11 cellular contexts compared by ENCODE assay signal in the genomic region with DNA sequence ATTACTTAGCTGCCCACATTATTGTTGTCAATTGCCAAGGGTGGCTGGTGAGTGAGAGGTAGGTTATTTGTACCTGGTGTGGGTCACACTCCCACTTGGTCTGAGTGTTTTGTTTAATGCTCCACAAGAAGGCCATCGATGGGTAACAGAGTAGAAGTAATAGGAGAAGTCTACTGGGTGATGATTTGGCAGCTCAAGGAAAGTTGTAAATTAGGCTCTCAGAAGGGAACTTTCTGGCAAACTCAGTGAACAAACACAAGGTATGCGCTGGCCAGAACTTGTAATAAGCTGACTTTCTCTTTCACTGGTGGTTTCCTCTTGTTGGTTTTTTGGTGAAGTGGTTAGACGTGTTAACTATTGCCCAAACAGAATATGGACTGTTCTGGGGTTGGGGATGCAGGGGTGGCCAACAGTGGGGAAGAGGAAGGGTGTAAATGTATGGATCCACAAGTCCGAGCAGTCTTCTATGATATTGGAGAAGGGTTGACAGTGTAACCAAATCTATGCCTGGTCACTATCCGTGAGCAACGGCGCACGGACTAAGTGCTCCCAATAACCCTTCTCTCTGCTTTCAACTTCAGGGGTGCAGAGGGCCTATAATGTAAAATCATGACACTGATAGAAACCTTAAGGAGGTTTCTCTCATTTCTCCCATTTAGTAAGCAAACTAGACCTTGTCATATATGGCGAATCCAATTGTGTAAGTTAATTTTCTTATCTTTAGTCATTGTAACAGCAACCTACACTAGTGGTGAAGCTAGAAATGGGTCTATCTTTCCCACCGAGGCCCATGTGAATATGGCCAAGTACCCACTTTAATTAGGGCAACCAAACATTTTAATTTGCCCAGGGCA.
DNase-seq lines count a peak whose midpoint lies in the region; ATAC-seq and TF ChIP-seq lines count a peak whose summit lies in the region.
"Had no signal": no experiment of that assay in that cellular context is flagged by ENCODE, and none has a peak within 500 bp of the region (broad histone marks: within the 10 kb centered on the region; RNA-seq: fewer than 3 reads in every experiment).

No MANE protein-coding gene starts in this region.

- peaks cover 0 to 7% (median 3%) of the 10 kb centered on the region in 4 donors for H3K4me1 Mint-ChIP-seq in CD4-positive, CD25-positive, alpha-beta regulatory T cell

- H3K9me3 ChIP-seq in CD4-positive, CD25-positive, alpha-beta regulatory T cell (ENCODE audit: control insufficient read depth in 2 of 2, low read length in 2 of 2) = no peaks in the 10 kb centered on the region

- no peak for TF ChIP-seq CTCF in GM20000 (IDR thresholded peaks at IDR 0.05; ENCODE audit: extremely low read depth, missing control alignments)
- no peak for TF ChIP-seq CTCF in astrocyte of the cerebellum (IDR thresholded peaks at IDR 0.05; ENCODE audit: low read depth, low read length, missing control alignments)

- peaks cover 0 to 5% (median 0%) of the 10 kb centered on the region in 7 donors for H3K9me3 Mint-ChIP-seq in CD4-positive, CD25-positive, alpha-beta regulatory T cell
- H3K9me3 Mint-ChIP-seq: central memory CD8-positive, alpha-beta T cell had no signal

- no peaks in the 10 kb centered on the region for H3K36me3 Mint-ChIP-seq in CD4-positive, CD25-positive, alpha-beta regulatory T cell

- H3K27me3 ChIP-seq in CD4-positive, CD25-positive, alpha-beta regulatory T cell (ENCODE audit: control insufficient read depth, insufficient read depth, low read length) = no peaks in the 10 kb centered on the region

- DNase-seq in CD4-positive, CD25-positive, alpha-beta regulatory T cell = no peak
- DNase-seq in GM20000 (ENCODE audit: low spot score) (peak; percentile 27), astrocyte of the cerebellum (ENCODE audit: low read depth) (peak; percentile 61), NCI-H2171 (lab: John Stamatoyannopoulos, UW) (no peak)
- no peak for DNase-seq in stimulated activated CD4-positive, alpha-beta T cell treated with anti-CD3 and anti-CD28 coated beads, Interleukin-2, amount 100 ng/mL, for 48 hours
- DNase-seq: activated T-cell treated with anti-CD3 and anti-CD28 coated beads, Interleukin-2, amount 50 U/mL, for 48 hours; NCI-H748 treated with DMSO at 0.1 percent for 48 hours had no signal

- no peaks in the 10 kb centered on the region for H3K36me3 ChIP-seq in CD4-positive, CD25-positive, alpha-beta regulatory T cell (ENCODE audit: control insufficient read depth, insufficient read depth, low read length)

- H3K4me1 ChIP-seq in CD4-positive, CD25-positive, alpha-beta regulatory T cell (ENCODE audit: control insufficient read depth, insufficient read depth, low read length, poor library complexity, severe bottlenecking) = no peaks in the 10 kb centered on the region

- H3K27me3 Mint-ChIP-seq in CD4-positive, CD25-positive, alpha-beta regulatory T cell = no peaks in the 10 kb centered on the region
- H3K27me3 Mint-ChIP-seq: central memory CD8-positive, alpha-beta T cell had no signal

- no peak overlapping the region for H3K27ac ChIP-seq in CD4-positive, CD25-positive, alpha-beta regulatory T cell (ENCODE audit: insufficient read depth, low read length, poor library complexity, severe bottlenecking)

- no peak for ATAC-seq in CD4-positive, CD25-positive, alpha-beta regulatory T cell (ENCODE audit: low read depth in 2 of 2)
- ATAC-seq in HG03159 (IDR thresholded peaks at IDR 0.05; ENCODE audit: unreplicated experiment) (peak; percentile 55), GM18519 (IDR thresholded peaks at IDR 0.05; ENCODE audit: low FRiP score, unreplicated experiment) (no peak), GM18873 (IDR thresholded peaks at IDR 0.05; ENCODE audit: low FRiP score, unreplicated experiment) (no peak)

- no peak overlapping the region for H3K4me3 ChIP-seq in CD4-positive, CD25-positive, alpha-beta regulatory T cell (ENCODE audit: low read depth, low read length)
- H3K4me3 ChIP-seq in astrocyte of the cerebellum (ENCODE audit: low read depth, low read length) = no peak overlapping the region

- H3K27ac Mint-ChIP-seq in CD4-positive, CD25-positive, alpha-beta regulatory T cell = peak overlapping the region in 2 of 3 donors; percentile 4 to 39

- in situ Hi-C loops in astrocyte of the cerebellum (cut with HindIII; ENCODE audit: low sequenced_read_pairs) = no loop called here

- no peak overlapping the region for H3K4me3 Mint-ChIP-seq in CD4-positive, CD25-positive, alpha-beta regulatory T cell
- H3K4me3 Mint-ChIP-seq: central memory CD8-positive, alpha-beta T cell had no signal

Comparison
In these comparisons a context has a peak if more than half of its experiments do, and no peak if none do; other contexts are left out.
1. DNase-seq: peak in GM20000 (single experiment) and astrocyte of the cerebellum (single experiment); none in CD4-positive, CD25-positive, alpha-beta regulatory T cell (0 of 3), stimulated activated CD4-positive, alpha-beta T cell treated with anti-CD3 and anti-CD28 coated beads, Interleukin-2, amount 100 ng/mL, for 48 hours (0 of 2) and NCI-H2171 (single experiment).